ENCODE assay signal across 10 cellular contexts in the genomic region with DNA sequence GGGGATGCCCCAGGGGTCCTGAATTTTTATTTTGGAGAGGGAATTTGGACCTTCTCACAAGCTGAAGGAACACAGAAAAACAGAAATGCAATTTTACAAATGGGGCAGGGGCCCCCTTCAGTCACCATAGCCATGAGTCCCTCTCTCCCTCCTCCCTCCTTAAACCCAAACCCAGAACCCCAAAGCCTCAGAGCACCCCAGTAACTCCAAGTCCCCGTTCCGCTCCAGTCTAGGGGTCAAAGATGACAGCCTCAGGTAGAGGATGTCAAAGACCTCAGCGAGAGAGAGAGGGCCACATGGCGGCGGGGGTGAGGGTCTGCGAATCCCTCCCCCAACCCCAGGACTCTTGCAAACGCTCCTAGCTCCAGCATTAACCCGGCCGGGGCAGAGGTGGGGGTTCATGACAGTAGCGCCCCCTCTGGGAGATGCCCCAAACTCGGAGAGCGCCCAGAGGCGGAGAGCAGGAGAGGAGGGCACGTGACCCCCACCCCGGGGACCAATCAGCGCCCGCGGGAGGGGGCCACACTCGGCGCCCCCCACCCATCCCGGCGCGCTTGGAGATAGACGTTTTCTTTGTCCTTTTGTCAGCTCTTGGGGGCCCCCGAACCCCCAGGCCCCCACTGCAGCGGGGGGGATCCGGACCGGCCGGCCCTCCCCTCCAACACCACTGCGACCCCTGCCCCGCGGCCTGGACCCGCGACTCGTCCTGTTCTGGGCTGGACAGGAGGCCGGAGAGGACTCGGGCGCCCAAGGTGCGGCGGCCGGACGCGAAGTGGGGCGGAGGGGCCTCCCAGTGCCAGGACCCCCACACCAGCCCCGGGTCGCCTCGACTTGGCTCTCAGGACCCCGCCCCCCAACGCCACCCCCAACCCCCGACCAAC. TPM values are rescaled to one million over a fixed set of nuclear protein-coding genes. Genes with fewer than 3 reads are reported as not detected.
DNase-seq lines count a peak whose midpoint lies in the region; ATAC-seq and TF ChIP-seq lines count a peak whose summit lies in the region.
"Had no signal": no experiment of that assay in that cellular context is flagged by ENCODE, and none has a peak within 500 bp of the region (broad histone marks: within the 10 kb centered on the region; RNA-seq: fewer than 3 reads in every experiment).

No MANE protein-coding gene starts in this region.

- CTCF ChIA-PET in OCI-LY7 (lab: Charles Lee; ENCODE audit: unreplicated experiment) = no interaction called here
- CTCF ChIA-PET in activated naive CD4-positive, alpha-beta T cell treated with anti-CD3 and anti-CD28 coated beads, Interleukin-2, amount 10 ng/mL, durations not matched to agents 7 days and 5 days (lab: Charles Lee) = interaction anchor here (1.3 to 1.5 kb wide), 2 partner anchors 10 to 57 kb away, joined by 3 to 5 read pairs; no protein-coding TSS in a partner anchor

- no peak overlapping the region for H3K27ac ChIP-seq in GM23338 (ENCODE audit: low read depth)
- no peak overlapping the region for H3K27ac ChIP-seq in OCI-LY7 (ENCODE audit: low read depth, low read length, poor library complexity, severe bottlenecking)

- ATAC-seq in GM23338 (peak; percentile 44), GM19324 (IDR thresholded peaks at IDR 0.05; ENCODE audit: low FRiP score, unreplicated experiment) (no peak)

- H3F3A ChIP-seq in GM23338 (replicated peaks; ENCODE audit: low read depth) = peaks cover 27% of the 10 kb centered on the region

- H3K27me3 ChIP-seq in GM23338 (ENCODE audit: insufficient read depth) = peaks cover 27% of the 10 kb centered on the region

- H3K4me3 Mint-ChIP-seq in GM23338 (peak overlapping the region; percentile 85), glutamatergic neuron (ENCODE audit: unreplicated experiment) (peak overlapping the region; percentile 92)
- H3K4me3 Mint-ChIP-seq in activated naive CD4-positive, alpha-beta T cell treated with anti-CD3 and anti-CD28 coated beads, Interleukin-2, amount 10 ng/mL, durations not matched to agents 7 days and 5 days = no peak overlapping the region
- H3K4me3 Mint-ChIP-seq: activated naive CD4-positive, alpha-beta T cell treated with anti-CD3 and anti-CD28 coated beads, Interleukin-2, amount 50 U/mL, for 24 hours had no signal

- H3K9me3 Mint-ChIP-seq in GM23338 (no peaks in the 10 kb centered on the region), glutamatergic neuron (ENCODE audit: unreplicated experiment) (peaks cover 15% of the 10 kb centered on the region)
- no peaks in the 10 kb centered on the region for H3K9me3 Mint-ChIP-seq in activated naive CD4-positive, alpha-beta T cell treated with anti-CD3 and anti-CD28 coated beads, Interleukin-2, amount 10 ng/mL, durations not matched to agents 7 days and 5 days
- H3K9me3 Mint-ChIP-seq: activated naive CD4-positive, alpha-beta T cell treated with anti-CD3 and anti-CD28 coated beads, Interleukin-2, amount 50 U/mL, for 24 hours had no signal

- POLR2A ChIA-PET in OCI-LY7 (lab: Charles Lee) = no interaction called here

- H3K27ac Mint-ChIP-seq in GM23338 (no peak overlapping the region), glutamatergic neuron (ENCODE audit: unreplicated experiment) (peak overlapping the region; percentile 89)
- H3K27ac Mint-ChIP-seq in activated naive CD4-positive, alpha-beta T cell treated with anti-CD3 and anti-CD28 coated beads, Interleukin-2, amount 10 ng/mL, durations not matched to agents 7 days and 5 days = no peak overlapping the region
- H3K27ac Mint-ChIP-seq: activated naive CD4-positive, alpha-beta T cell treated with anti-CD3 and anti-CD28 coated beads, Interleukin-2, amount 50 U/mL, for 24 hours had no signal

- peaks cover 17% of the 10 kb centered on the region for H3K4me1 ChIP-seq in GM23338 (ENCODE audit: insufficient read depth)
- peaks cover 7% of the 10 kb centered on the region for H3K4me1 ChIP-seq in OCI-LY7 (ENCODE audit: insufficient read depth, low read length, poor library complexity, severe bottlenecking)

- H4K20me1 ChIP-seq in GM23338 (replicated peaks; ENCODE audit: insufficient read depth) = peaks cover 8% of the 10 kb centered on the region; the same call in 1 of the 2 replicates
- no peaks in the 10 kb centered on the region for H4K20me1 ChIP-seq in OCI-LY7 (ENCODE audit: insufficient read depth, low read length)

- H3K9me3 ChIP-seq in OCI-LY7 (ENCODE audit: low read length) = no peaks in the 10 kb centered on the region

- H3K27me3 Mint-ChIP-seq in GM23338 (ENCODE audit: insufficient read depth, low read depth, poor library complexity) (peaks cover 29% of the 10 kb centered on the region), glutamatergic neuron (ENCODE audit: unreplicated experiment) (peaks cover 14% of the 10 kb centered on the region)
- peaks cover 97% of the 10 kb centered on the region for H3K27me3 Mint-ChIP-seq in activated naive CD4-positive, alpha-beta T cell treated with anti-CD3 and anti-CD28 coated beads, Interleukin-2, amount 10 ng/mL, durations not matched to agents 7 days and 5 days

- intact Hi-C loops in OCI-LY7 (cut with micrococcal nuclease; ENCODE audit: unreplicated experiment) = no loop called here

- no peaks in the 10 kb centered on the region for H3K36me3 ChIP-seq in GM23338 (ENCODE audit: insufficient read depth)
- no peaks in the 10 kb centered on the region for H3K36me3 ChIP-seq in OCI-LY7 (ENCODE audit: insufficient read depth, low read length)

- peak; percentile 89 for DNase-seq in GM23338 (ENCODE audit: low spot score)
- no peak for DNase-seq in OCI-LY7 (ENCODE audit: low spot score)
- DNase-seq in glutamatergic neuron = peak; percentile 57
- no peak for DNase-seq in retinal pigment epithelial cell (ENCODE audit: low read depth)
- DNase-seq in globus pallidus (ENCODE audit: low spot score) = no peak
- DNase-seq in activated naive CD4-positive, alpha-beta T cell treated with anti-CD3 and anti-CD28 coated beads, Interleukin-2, amount 10 ng/mL, durations not matched to agents 7 days and 5 days = no peak
- DNase-seq in RKO (ENCODE audit: low spot score) = no peak
- DNase-seq: Kasumi-1 had no signal

- H3K36me3 Mint-ChIP-seq in GM23338 (ENCODE audit: low read depth) (no peaks in the 10 kb centered on the region), glutamatergic neuron (ENCODE audit: unreplicated experiment) (no peaks in the 10 kb centered on the region)
- no peaks in the 10 kb centered on the region for H3K36me3 Mint-ChIP-seq in activated naive CD4-positive, alpha-beta T cell treated with anti-CD3 and anti-CD28 coated beads, Interleukin-2, amount 10 ng/mL, durations not matched to agents 7 days and 5 days
- H3K36me3 Mint-ChIP-seq: activated naive CD4-positive, alpha-beta T cell treated with anti-CD3 and anti-CD28 coated beads, Interleukin-2, amount 50 U/mL, for 24 hours had no signal

- H3K4me3 ChIP-seq in GM23338 (peak overlapping the region; percentile 80), OCI-LY7 (ENCODE audit: low read depth, low read length, poor library complexity, severe bottlenecking) (no peak overlapping the region), retinal pigment epithelial cell (ENCODE audit: low read length) (peak overlapping the region; percentile 67)

- H3K4me1 Mint-ChIP-seq in GM23338 (peaks cover 22% of the 10 kb centered on the region), glutamatergic neuron (ENCODE audit: low read depth, unreplicated experiment) (peaks cover 3% of the 10 kb centered on the region)
- H3K4me1 Mint-ChIP-seq in activated naive CD4-positive, alpha-beta T cell treated with anti-CD3 and anti-CD28 coated beads, Interleukin-2, amount 10 ng/mL, durations not matched to agents 7 days and 5 days = peaks cover 7% of the 10 kb centered on the region

- H3K4me2 ChIP-seq in GM23338 = peak overlapping the region; percentile 84
- H3K4me2 ChIP-seq in OCI-LY7 (ENCODE audit: low read length) = no peak overlapping the region

- H3K9me2 ChIP-seq in GM23338 (ENCODE audit: insufficient read depth) = no peaks in the 10 kb centered on the region
- no peaks in the 10 kb centered on the region for H3K9me2 ChIP-seq in OCI-LY7 (ENCODE audit: insufficient read depth, low read length)

- no TSS peak for BruUV-seq in OCI-LY7 (replicated peaks; lab: Mats Ljungman, UMichigan)

- peak; percentile 62 to 73 for TF ChIP-seq CTCF in GM23338 (conservative IDR thresholded peaks at IDR 0.05; ENCODE audit: low read depth in 2 of 2)
- TF ChIP-seq CTCF in OCI-LY7 (conservative IDR thresholded peaks at IDR 0.05; ENCODE audit: low read length) = peak; percentile 49
- no peak for TF ChIP-seq CTCF in glutamatergic neuron (IDR thresholded peaks at IDR 0.05; ENCODE audit: partially characterized antibody, unreplicated experiment)
- TF ChIP-seq CTCF in retinal pigment epithelial cell (conservative IDR thresholded peaks at IDR 0.05; ENCODE audit: low read depth, low read length) = peak; percentile 43

- H2AFZ ChIP-seq in GM23338 (peak overlapping the region; percentile 59; the same call in 1 of the 2 replicates), OCI-LY7 (ENCODE audit: low read length) (no peak overlapping the region)

- H3K79me2 ChIP-seq in GM23338 (replicated peaks; ENCODE audit: insufficient read depth) (peaks cover 21% of the 10 kb centered on the region), OCI-LY7 (ENCODE audit: insufficient read depth, low read depth, low read length) (no peaks in the 10 kb centered on the region)

RNA-seq across cellular contexts. Expression of gene SEMA6B, which starts 20.8 kb away (rescaled TPM):
- total RNA-seq in GM23338 (2014; rRNA removed; shearing (Covaris generic)) = 39.8 and 42.7 TPM in 2 replicates
- polyA plus RNA-seq in GM23338 (2016; fragmentation: Nextera tagmentation; extraction: Ambion mirVana) = 5.3 and 6.9 TPM in 2 replicates
- total RNA-seq in OCI-LY7 (2014; rRNA removed; shearing (Covaris generic)) = 0.05 TPM in 1 of 2 replicates, not detected in the other
- total RNA-seq in OCI-LY7 (2022) = not detected in 2 replicates
- 234 TPM for total RNA-seq in glutamatergic neuron (ENCODE audit: unreplicated experiment)

RNA-seq across cellular contexts. Expression of gene LRG1, which starts 40.4 kb away (rescaled TPM):
- 0.45 and 0.54 TPM in 2 replicates for total RNA-seq in GM23338 (2014; rRNA removed; shearing (Covaris generic))
- 0.21 and 0.43 TPM in 2 replicates for polyA plus RNA-seq in GM23338 (2016; fragmentation: Nextera tagmentation; extraction: Ambion mirVana)
- total RNA-seq in OCI-LY7 (2014; rRNA removed; shearing (Covaris generic)) = 0.67 and 1.6 TPM in 2 replicates
- total RNA-seq in OCI-LY7 (2022) (1.8 and 1.9 TPM in 2 replicates), glutamatergic neuron (ENCODE audit: unreplicated experiment) (1.0 TPM)

RNA-seq across cellular contexts. Expression of gene PLIN5, which starts 45.2 kb away (rescaled TPM):
- 0.47 and 3.5 TPM in 2 replicates for total RNA-seq in GM23338 (2014; rRNA removed; shearing (Covaris generic))
- 1.5 and 1.9 TPM in 2 replicates for polyA plus RNA-seq in GM23338 (2016; fragmentation: Nextera tagmentation; extraction: Ambion mirVana)
- total RNA-seq in OCI-LY7 (2014; rRNA removed; shearing (Covaris generic)) = 0.67 and 0.85 TPM in 2 replicates
- 1.9 and 2.2 TPM in 2 replicates for total RNA-seq in OCI-LY7 (2022)
- total RNA-seq in glutamatergic neuron (ENCODE audit: unreplicated experiment) = 0.54 TPM

RNA-seq across cellular contexts. Expression of gene TNFAIP8L1, which starts 59.1 kb away (rescaled TPM):
- 3.3 and 4.1 TPM in 2 replicates for total RNA-seq in GM23338 (2014; rRNA removed; shearing (Covaris generic))
- 2.7 and 3.2 TPM in 2 replicates for polyA plus RNA-seq in GM23338 (2016; fragmentation: Nextera tagmentation; extraction: Ambion mirVana)
- 9.0 and 10.0 TPM in 2 replicates for total RNA-seq in OCI-LY7 (2014; rRNA removed; shearing (Covaris generic))
- total RNA-seq in OCI-LY7 (2022) (22.7 and 24.3 TPM in 2 replicates), glutamatergic neuron (ENCODE audit: unreplicated experiment) (23.6 TPM)

Comparison
In these comparisons a context has a peak if more than half of its experiments do, and no peak if none do; other contexts are left out.
1. DNase-seq: peak in GM23338 (single experiment) and glutamatergic neuron (single experiment); none in OCI-LY7 (single experiment), retinal pigment epithelial cell (single experiment), globus pallidus (single experiment), activated naive CD4-positive, alpha-beta T cell treated with anti-CD3 and anti-CD28 coated beads, Interleukin-2, amount 10 ng/mL, durations not matched to agents 7 days and 5 days (single experiment) and RKO (single experiment).
2. RNA of gene SEMA6B, which starts 20.8 kb away (total RNA-seq): 234 TPM in glutamatergic neuron (single experiment) and 39.8 to 42.7 TPM in GM23338; 0.05 TPM in OCI-LY7; every median in the first group is over 10 times any median in the second.